8 cellular contexts compared by ENCODE assay signal in the genomic region with DNA sequence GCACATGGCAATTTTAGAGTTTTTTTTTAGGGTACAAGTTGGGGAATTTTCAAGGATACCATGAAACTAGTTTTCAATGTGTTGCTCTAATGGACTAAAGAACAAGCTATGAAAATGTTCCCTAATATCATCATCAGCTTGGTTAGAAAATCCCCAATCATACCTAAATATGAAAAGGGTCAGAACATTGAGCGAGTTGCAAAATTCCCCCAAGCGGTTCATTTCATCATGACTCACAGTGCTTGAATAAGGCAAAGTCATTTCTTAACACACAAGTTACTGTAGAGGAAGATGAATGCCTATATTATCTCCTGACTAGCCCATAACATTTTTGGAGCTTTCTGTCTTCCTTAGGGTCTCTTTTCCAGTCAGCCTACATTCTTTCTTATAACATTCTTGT.
DNase-seq lines count a peak whose midpoint lies in the region; ATAC-seq and TF ChIP-seq lines count a peak whose summit lies in the region.

No MANE protein-coding gene starts in this region.

- H3K36me3 ChIP-seq in DOHH2 (ENCODE audit: control insufficient read depth, low read length) (peaks cover 12% of the 10 kb centered on the region), stomach (no peaks in the 10 kb centered on the region)

- peaks cover 47% of the 10 kb centered on the region for H3K4me1 ChIP-seq in DOHH2 (ENCODE audit: control insufficient read depth, low read length)
- H3K4me1 ChIP-seq in stomach, result no peaks in the 10 kb centered on the region

- H3K4me3 Mint-ChIP-seq in activated naive CD8-positive, alpha-beta T cell, result peak overlapping the region; percentile 61

- 59 to 83% (median 72%) methylated on average over 2 of the region's 2 CpGs for WGBS in stomach, 5 donors
- 49 to 64% methylated on average over 2 of the region's 2 CpGs for WGBS in lower leg skin, 2 donors

- no peaks in the 10 kb centered on the region for H3K9me3 Mint-ChIP-seq in activated naive CD8-positive, alpha-beta T cell (ENCODE audit: low read depth)

- H3K27ac ChIP-seq in DOHH2 (ENCODE audit: low read depth, low read length) (no peak overlapping the region), stomach (peak overlapping the region in 1 of 5 donors; percentile 39)

- H4K20me1 ChIP-seq in DOHH2 (ENCODE audit: control insufficient read depth, insufficient read depth, low read depth, low read length), result no peaks in the 10 kb centered on the region

- TF ChIP-seq CTCF in DOHH2 (IDR thresholded peaks at IDR 0.05; ENCODE audit: low read depth, low read length, poor library complexity, severe bottlenecking) (no peak), stomach (IDR thresholded peaks at IDR 0.05) (no peak), lower leg skin (IDR thresholded peaks at IDR 0.05) (no peak)

- peaks cover 16% of the 10 kb centered on the region for H3K36me3 Mint-ChIP-seq in activated naive CD8-positive, alpha-beta T cell

- ATAC-seq in GM21381 (IDR thresholded peaks at IDR 0.05; ENCODE audit: unreplicated experiment) (peak; percentile 69), HG03571 (IDR thresholded peaks at IDR 0.05; ENCODE audit: unreplicated experiment) (peak; percentile 75)

- H3K9me2 ChIP-seq in DOHH2 (replicated peaks; ENCODE audit: control insufficient read depth, low read length), result no peaks in the 10 kb centered on the region

- H3F3A ChIP-seq in DOHH2 (ENCODE audit: control insufficient read depth, insufficient read depth), result 0 out of 2 replicates have a peak, but pooled peaks cover 2% of the 10 kb centered on the region

- H3K27ac Mint-ChIP-seq in activated naive CD8-positive, alpha-beta T cell, result peak overlapping the region; percentile 89

- H3K4me2 ChIP-seq in DOHH2 (ENCODE audit: low read length), result peak overlapping the region; percentile 46

- no peaks in the 10 kb centered on the region for H3K27me3 Mint-ChIP-seq in activated naive CD8-positive, alpha-beta T cell

- H3K4me3 ChIP-seq in DOHH2 (ENCODE audit: low read length) (no peak overlapping the region), stomach (no peak overlapping the region), lower leg skin (ENCODE audit: low read depth, poor library complexity, severe bottlenecking) (no peak overlapping the region)

- intact Hi-C loops in stomach (cut with DNase I; ENCODE audit: low total_unique reads), result no loop called here
- intact Hi-C loops in lower leg skin (cut with DNase I; ENCODE audit: low total_unique reads), result no loop called here

- no peaks in the 10 kb centered on the region for H3K27me3 ChIP-seq in DOHH2 (ENCODE audit: control insufficient read depth, low read length)
- no peaks in the 10 kb centered on the region for H3K27me3 ChIP-seq in stomach

- TF ChIP-seq POLR2A in stomach (IDR thresholded peaks at IDR 0.05), result no peak
- no peak for TF ChIP-seq POLR2A in lower leg skin (IDR thresholded peaks at IDR 0.05)

- DNase-seq in stimulated activated CD4-positive, alpha-beta T cell treated with anti-CD3 and anti-CD28 coated beads, Interleukin-4, amount 100 ng/mL, for 24 hours, result peak; percentile 51
- DNase-seq in stomach (no peak), amniotic stem cell (lab: John Stamatoyannopoulos, UW) (no peak), lower leg skin (ENCODE audit: low spot score in 2 of 2) (no peak)

- no peaks in the 10 kb centered on the region for H3K79me2 ChIP-seq in DOHH2 (ENCODE audit: control insufficient read depth, low read length)

- H3K9me3 ChIP-seq in DOHH2 (ENCODE audit: control insufficient read depth, insufficient read depth, low read length) (no peaks in the 10 kb centered on the region), stomach (no peaks in the 10 kb centered on the region)

- no peak for TF ChIP-seq EP300 in stomach (IDR thresholded peaks at IDR 0.05)

- H3K4me1 Mint-ChIP-seq in activated naive CD8-positive, alpha-beta T cell (ENCODE audit: low read depth), result peaks cover 67% of the 10 kb centered on the region
